ENCODE assay signal across 30 cellular contexts in the genomic region with DNA sequence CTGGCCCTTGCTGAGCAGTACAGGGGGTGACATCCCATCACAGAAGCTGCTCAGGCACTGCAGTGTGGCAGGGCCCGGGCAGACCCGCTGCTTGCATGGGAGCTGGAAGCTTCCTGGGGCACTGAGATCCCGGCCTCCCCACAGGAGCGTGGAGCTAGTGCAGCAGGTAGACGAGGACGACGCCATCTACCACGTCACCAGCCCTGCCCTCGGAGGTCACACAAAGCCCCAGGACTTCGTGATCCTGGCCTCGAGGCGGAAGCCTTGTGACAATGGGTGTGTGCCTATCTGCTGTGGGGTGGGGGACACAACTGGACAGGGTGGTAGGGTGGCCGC. TPM values are rescaled to one million over a fixed set of nuclear protein-coding genes. Genes with fewer than 3 reads are reported as not detected.
"Had no signal": no experiment of that assay in that cellular context is flagged by ENCODE, and none has a peak within 500 bp of the region (broad histone marks: within the 10 kb centered on the region; RNA-seq: fewer than 3 reads in every experiment).

No MANE protein-coding gene starts in this region.

- H3K27me3 Mint-ChIP-seq: activated CD4-positive, alpha-beta memory T cell treated with anti-CD3 and anti-CD28 coated beads, Interleukin-2, amount 10 ng/mL, durations not matched to agents 7 days and 5 days; activated CD4-positive, alpha-beta T cell treated with anti-CD3 and anti-CD28 coated beads for 36 hours; activated CD4-positive, alpha-beta T cell treated with anti-CD3 and anti-CD28 coated beads, Interleukin-2, amount 10 ng/mL, durations not matched to agents 24 days and 14 days; activated naive CD8-positive, alpha-beta T cell treated with anti-CD3 and anti-CD28 coated beads, Interleukin-2, amount 10 ng/mL, durations not matched to agents 7 days and 5 days; activated T-cell treated with anti-CD3 and anti-CD28 coated beads, Interleukin-2, amount 50 U/mL, for 24 hours had no signal

- DNase-seq: activated CD4-positive, alpha-beta memory T cell treated with anti-CD3 and anti-CD28 coated beads, Interleukin-2, amount 10 ng/mL, durations not matched to agents 7 days and 5 days; activated CD4-positive, alpha-beta T cell treated with anti-CD3 and anti-CD28 coated beads for 36 hours; activated CD4-positive, alpha-beta T cell treated with anti-CD3 and anti-CD28 coated beads, Interleukin-2, amount 10 ng/mL, durations not matched to agents 24 days and 14 days; activated CD4-positive, CD25-positive, alpha-beta regulatory T cell; activated CD4-positive, CD25-positive, alpha-beta regulatory T cell treated with anti-CD3 and anti-CD28 coated beads, Interleukin-2, amount 50 U/mL, for 72 hours; activated CD8-positive, alpha-beta memory T cell treated with anti-CD3 and anti-CD28 coated beads, Interleukin-2, amount 50 U/mL, for 48 hours; activated gamma-delta T cell; activated naive CD4-positive, alpha-beta T cell; activated naive CD4-positive, alpha-beta T cell treated with anti-CD3 and anti-CD28 coated beads, Interleukin-2, amount 10 ng/mL, durations not matched to agents 7 days and 5 days; activated naive CD8-positive, alpha-beta T cell treated with anti-CD3 and anti-CD28 coated beads, Interleukin-2, amount 10 ng/mL, durations not matched to agents 7 days and 5 days; activated T-cell treated with anti-CD3 and anti-CD28 coated beads for 4 hours; activated T-cell treated with anti-CD3 and anti-CD28 coated beads, Interleukin-2, amount 50 U/mL, for 24 hours; activated T-cell treated with anti-CD3 and anti-CD28 coated beads, Interleukin-2, amount 50 U/mL, for 72 hours; anterior cingulate cortex; brain microvascular endothelial cell; caudate nucleus; cortex of kidney; dermis blood vessel endothelial cell; effector CD4-positive, alpha-beta T cell; effector memory CD8-positive, alpha-beta T cell; erythroblast; foreskin keratinocyte; gastrocnemius medialis; T-helper 2 cell had no signal

- H3K36me3 Mint-ChIP-seq: activated naive CD4-positive, alpha-beta T cell treated with anti-CD3 and anti-CD28 coated beads, Interleukin-2, amount 10 ng/mL, durations not matched to agents 7 days and 5 days; activated naive CD4-positive, alpha-beta T cell treated with anti-CD3 and anti-CD28 coated beads, Interleukin-2, amount 50 U/mL, for 72 hours; activated naive CD8-positive, alpha-beta T cell treated with anti-CD3 and anti-CD28 coated beads, Interleukin-2, amount 10 ng/mL, durations not matched to agents 7 days and 5 days had no signal

- H3K27ac Mint-ChIP-seq: activated CD4-positive, alpha-beta memory T cell treated with anti-CD3 and anti-CD28 coated beads, Interleukin-2, amount 10 ng/mL, durations not matched to agents 7 days and 5 days; activated CD4-positive, alpha-beta T cell treated with anti-CD3 and anti-CD28 coated beads for 36 hours; activated CD4-positive, alpha-beta T cell treated with anti-CD3 and anti-CD28 coated beads, Interleukin-2, amount 10 ng/mL, durations not matched to agents 24 days and 14 days; activated naive CD4-positive, alpha-beta T cell treated with anti-CD3 and anti-CD28 coated beads, Interleukin-2, amount 10 ng/mL, durations not matched to agents 7 days and 5 days; activated naive CD4-positive, alpha-beta T cell treated with anti-CD3 and anti-CD28 coated beads, Interleukin-2, amount 50 U/mL, for 72 hours; activated naive CD8-positive, alpha-beta T cell treated with anti-CD3 and anti-CD28 coated beads, Interleukin-2, amount 10 ng/mL, durations not matched to agents 7 days and 5 days; activated T-cell treated with anti-CD3 and anti-CD28 coated beads, Interleukin-2, amount 50 U/mL, for 24 hours; activated T-cell treated with anti-CD3 and anti-CD28 coated beads, Interleukin-2, amount 50 U/mL, for 72 hours had no signal

- H3K4me1 ChIP-seq: esophagus muscularis mucosa, gastrocnemius medialis had no signal

- H3K9me3 Mint-ChIP-seq: activated CD4-positive, alpha-beta memory T cell treated with anti-CD3 and anti-CD28 coated beads, Interleukin-2, amount 10 ng/mL, durations not matched to agents 7 days and 5 days; activated CD4-positive, alpha-beta T cell treated with anti-CD3 and anti-CD28 coated beads, Interleukin-2, amount 10 ng/mL, durations not matched to agents 24 days and 14 days; activated naive CD4-positive, alpha-beta T cell treated with anti-CD3 and anti-CD28 coated beads, Interleukin-2, amount 10 ng/mL, durations not matched to agents 7 days and 5 days; activated naive CD4-positive, alpha-beta T cell treated with anti-CD3 and anti-CD28 coated beads, Interleukin-2, amount 50 U/mL, for 72 hours; activated naive CD8-positive, alpha-beta T cell treated with anti-CD3 and anti-CD28 coated beads, Interleukin-2, amount 10 ng/mL, durations not matched to agents 7 days and 5 days; activated T-cell treated with anti-CD3 and anti-CD28 coated beads, Interleukin-2, amount 50 U/mL, for 24 hours; activated T-cell treated with anti-CD3 and anti-CD28 coated beads, Interleukin-2, amount 50 U/mL, for 72 hours; effector memory CD8-positive, alpha-beta T cell had no signal

- H3K4me3 ChIP-seq: esophagus muscularis mucosa, gastrocnemius medialis had no signal

- ATAC-seq: activated CD4-positive, alpha-beta T cell treated with anti-CD3 and anti-CD28 coated beads for 36 hours; activated naive CD4-positive, alpha-beta T cell treated with anti-CD3 and anti-CD28 coated beads, Interleukin-2, amount 50 U/mL, for 72 hours; activated T-cell treated with anti-CD3 and anti-CD28 coated beads, Interleukin-2, amount 50 U/mL, for 72 hours; effector memory CD8-positive, alpha-beta T cell; foreskin keratinocyte; gastrocnemius medialis had no signal

- H3K4me3 Mint-ChIP-seq: activated CD4-positive, alpha-beta memory T cell treated with anti-CD3 and anti-CD28 coated beads, Interleukin-2, amount 10 ng/mL, durations not matched to agents 7 days and 5 days; activated CD4-positive, alpha-beta T cell treated with anti-CD3 and anti-CD28 coated beads for 36 hours; activated CD4-positive, alpha-beta T cell treated with anti-CD3 and anti-CD28 coated beads, Interleukin-2, amount 10 ng/mL, durations not matched to agents 24 days and 14 days; activated naive CD4-positive, alpha-beta T cell treated with anti-CD3 and anti-CD28 coated beads, Interleukin-2, amount 10 ng/mL, durations not matched to agents 7 days and 5 days; activated naive CD8-positive, alpha-beta T cell treated with anti-CD3 and anti-CD28 coated beads, Interleukin-2, amount 10 ng/mL, durations not matched to agents 7 days and 5 days; activated T-cell treated with anti-CD3 and anti-CD28 coated beads, Interleukin-2, amount 50 U/mL, for 24 hours; activated T-cell treated with anti-CD3 and anti-CD28 coated beads, Interleukin-2, amount 50 U/mL, for 72 hours; effector memory CD8-positive, alpha-beta T cell had no signal

- H3K9me3 ChIP-seq: esophagus muscularis mucosa, gastrocnemius medialis had no signal

- H3K27ac ChIP-seq: brain microvascular endothelial cell, esophagus muscularis mucosa, foreskin keratinocyte, gastrocnemius medialis had no signal

- H3K36me3 ChIP-seq: brain microvascular endothelial cell had no signal

- H3K27me3 ChIP-seq: brain microvascular endothelial cell, esophagus muscularis mucosa, foreskin keratinocyte, gastrocnemius medialis had no signal

RNA-seq across cellular contexts. Expression of a gene that starts 16.4 kb away (rescaled TPM):
- total RNA-seq: activated CD4-positive, alpha-beta memory T cell treated with anti-CD3 and anti-CD28 coated beads, Interleukin-2, amount 10 ng/mL, durations not matched to agents 7 days and 5 days; activated CD4-positive, alpha-beta T cell treated with anti-CD3 and anti-CD28 coated beads for 36 hours; activated CD4-positive, alpha-beta T cell treated with anti-CD3 and anti-CD28 coated beads, Interleukin-2, amount 10 ng/mL, durations not matched to agents 24 days and 14 days; activated naive CD4-positive, alpha-beta T cell treated with anti-CD3 and anti-CD28 coated beads, Interleukin-2, amount 50 U/mL, for 72 hours; activated naive CD8-positive, alpha-beta T cell treated with anti-CD3 and anti-CD28 coated beads, Interleukin-2, amount 10 ng/mL, durations not matched to agents 7 days and 5 days; activated T-cell treated with anti-CD3 and anti-CD28 coated beads, Interleukin-2, amount 50 U/mL, for 72 hours; astrocyte; chondrocyte; dermis blood vessel endothelial cell; esophagus muscularis mucosa; foreskin keratinocyte; gastrocnemius medialis; glomerular endothelial cell; T-helper 1 cell treated with Interleukin-12 subunit alpha and Interleukin-12 subunit beta and Interleukin-4 antibody, amounts not matched to agents 30 ng/mL and 1 ng/mL, for 36 hours had no signal

RNA-seq across cellular contexts. Expression of a gene that starts 34.6 kb away (rescaled TPM):
- total RNA-seq: astrocyte, foreskin keratinocyte, glomerular endothelial cell had no signal
- polyA plus RNA-seq: foreskin keratinocyte had no signal
